Comparison of ENCODE assay signal across 1 cellular context in the genomic region with DNA sequence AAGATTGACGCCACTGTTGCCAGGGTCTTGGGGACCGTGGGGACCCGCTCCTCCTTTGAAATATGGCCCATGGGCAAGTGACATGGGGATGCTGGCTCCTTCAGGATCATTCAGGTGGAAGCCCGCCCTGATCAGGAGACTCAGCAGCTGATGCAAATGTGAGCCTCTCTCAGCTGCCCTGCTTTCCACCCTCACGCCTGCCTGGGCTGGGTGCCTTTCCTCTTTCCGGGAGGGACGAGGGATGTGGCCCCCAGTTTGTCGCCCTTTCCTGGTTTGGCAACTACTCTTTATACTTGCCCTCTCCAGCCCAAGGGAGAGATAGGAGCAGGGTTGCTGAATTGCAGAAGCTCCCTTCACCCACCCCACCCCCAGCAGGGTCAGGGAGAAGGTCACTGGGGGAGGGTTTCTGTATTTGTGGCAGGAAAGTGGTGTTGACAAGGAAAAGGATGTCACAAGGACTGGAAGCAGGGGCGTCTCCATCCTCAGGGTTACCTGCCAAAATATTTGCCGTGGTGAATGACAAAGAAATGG.
TF ChIP-seq lines count a peak whose summit lies in the region.

No MANE protein-coding gene starts in this region.

TF ChIP-seq in HepG2, 621 proteins besides CTCF, POLR2A, EP300 and RAD21 (continued from another document and continues in another):
- TF ChIP-seq, protein P1, sequence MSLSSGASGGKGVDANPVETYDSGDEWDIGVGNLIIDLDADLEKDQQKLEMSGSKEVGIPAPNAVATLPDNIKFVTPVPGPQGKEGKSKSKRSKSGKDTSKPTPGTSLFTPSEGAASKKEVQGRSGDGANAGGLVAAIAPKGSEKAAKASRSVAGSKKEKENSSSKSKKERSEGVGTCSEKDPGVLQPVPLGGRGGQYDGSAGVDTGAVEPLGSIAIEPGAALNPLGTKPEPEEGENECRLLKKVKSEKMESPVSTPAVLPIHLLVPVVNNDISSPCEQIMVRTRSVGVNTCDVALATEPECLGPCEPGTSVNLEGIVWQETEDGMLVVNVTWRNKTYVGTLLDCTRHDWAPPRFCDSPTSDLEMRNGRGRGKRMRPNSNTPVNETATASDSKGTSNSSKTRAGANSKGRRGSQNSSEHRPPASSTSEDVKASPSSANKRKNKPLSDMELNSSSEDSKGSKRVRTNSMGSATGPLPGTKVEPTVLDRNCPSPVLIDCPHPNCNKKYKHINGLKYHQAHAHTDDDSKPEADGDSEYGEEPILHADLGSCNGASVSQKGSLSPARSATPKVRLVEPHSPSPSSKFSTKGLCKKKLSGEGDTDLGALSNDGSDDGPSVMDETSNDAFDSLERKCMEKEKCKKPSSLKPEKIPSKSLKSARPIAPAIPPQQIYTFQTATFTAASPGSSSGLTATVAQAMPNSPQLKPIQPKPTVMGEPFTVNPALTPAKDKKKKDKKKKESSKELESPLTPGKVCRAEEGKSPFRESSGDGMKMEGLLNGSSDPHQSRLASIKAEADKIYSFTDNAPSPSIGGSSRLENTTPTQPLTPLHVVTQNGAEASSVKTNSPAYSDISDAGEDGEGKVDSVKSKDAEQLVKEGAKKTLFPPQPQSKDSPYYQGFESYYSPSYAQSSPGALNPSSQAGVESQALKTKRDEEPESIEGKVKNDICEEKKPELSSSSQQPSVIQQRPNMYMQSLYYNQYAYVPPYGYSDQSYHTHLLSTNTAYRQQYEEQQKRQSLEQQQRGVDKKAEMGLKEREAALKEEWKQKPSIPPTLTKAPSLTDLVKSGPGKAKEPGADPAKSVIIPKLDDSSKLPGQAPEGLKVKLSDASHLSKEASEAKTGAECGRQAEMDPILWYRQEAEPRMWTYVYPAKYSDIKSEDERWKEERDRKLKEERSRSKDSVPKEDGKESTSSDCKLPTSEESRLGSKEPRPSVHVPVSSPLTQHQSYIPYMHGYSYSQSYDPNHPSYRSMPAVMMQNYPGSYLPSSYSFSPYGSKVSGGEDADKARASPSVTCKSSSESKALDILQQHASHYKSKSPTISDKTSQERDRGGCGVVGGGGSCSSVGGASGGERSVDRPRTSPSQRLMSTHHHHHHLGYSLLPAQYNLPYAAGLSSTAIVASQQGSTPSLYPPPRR (CRISPR knock-in tag; IDR thresholded peaks at IDR 0.05; ENCODE audit: borderline replicate concordance): peak; percentile 89
- TF ChIP-seq, protein P2, sequence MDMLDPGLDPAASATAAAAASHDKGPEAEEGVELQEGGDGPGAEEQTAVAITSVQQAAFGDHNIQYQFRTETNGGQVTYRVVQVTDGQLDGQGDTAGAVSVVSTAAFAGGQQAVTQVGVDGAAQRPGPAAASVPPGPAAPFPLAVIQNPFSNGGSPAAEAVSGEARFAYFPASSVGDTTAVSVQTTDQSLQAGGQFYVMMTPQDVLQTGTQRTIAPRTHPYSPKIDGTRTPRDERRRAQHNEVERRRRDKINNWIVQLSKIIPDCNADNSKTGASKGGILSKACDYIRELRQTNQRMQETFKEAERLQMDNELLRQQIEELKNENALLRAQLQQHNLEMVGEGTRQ (IDR thresholded peaks at IDR 0.05; ENCODE audit: low read depth, low read length): no peak
- TF ChIP-seq, protein P2 (CRISPR knock-in tag; IDR thresholded peaks at IDR 0.05; ENCODE audit: borderline replicate concordance): no peak
- no peak for TF ChIP-seq NFAT5 (CRISPR knock-in tag; IDR thresholded peaks at IDR 0.05)
- TF ChIP-seq ZNF44 (CRISPR knock-in tag; IDR thresholded peaks at IDR 0.05): no peak
- no peak for TF ChIP-seq SMAD3 (CRISPR knock-in tag; IDR thresholded peaks at IDR 0.05)
- TF ChIP-seq ZNF513 (CRISPR knock-in tag; conservative IDR thresholded peaks at IDR 0.05): no peak
- TF ChIP-seq ZNF691 (CRISPR knock-in tag; IDR thresholded peaks at IDR 0.05; ENCODE audit: borderline replicate concordance, low read depth): peak; percentile 62; the same call in 1 of the 2 replicates
- no peak for TF ChIP-seq ZBTB25 (CRISPR knock-in tag; IDR thresholded peaks at IDR 0.05)
- no peak for TF ChIP-seq SRSF1 (optimal IDR thresholded peaks at IDR 0.05; ENCODE audit: low read depth, low read length)
- TF ChIP-seq CEBPZ (IDR thresholded peaks at IDR 0.05; ENCODE audit: low read length): no peak
- TF ChIP-seq ARID4A (CRISPR knock-in tag; IDR thresholded peaks at IDR 0.05; ENCODE audit: borderline replicate concordance): no peak; the same call in 1 of the 2 replicates
- TF ChIP-seq TRIM22 (IDR thresholded peaks at IDR 0.05): no peak
- TF ChIP-seq SAP130 (CRISPR knock-in tag; IDR thresholded peaks at IDR 0.05; ENCODE audit: low read depth): peak; percentile 64
- peak; percentile 82 for TF ChIP-seq ZBTB34 (CRISPR knock-in tag; IDR thresholded peaks at IDR 0.05)
